8 cellular contexts compared by ENCODE assay signal in the genomic region with DNA sequence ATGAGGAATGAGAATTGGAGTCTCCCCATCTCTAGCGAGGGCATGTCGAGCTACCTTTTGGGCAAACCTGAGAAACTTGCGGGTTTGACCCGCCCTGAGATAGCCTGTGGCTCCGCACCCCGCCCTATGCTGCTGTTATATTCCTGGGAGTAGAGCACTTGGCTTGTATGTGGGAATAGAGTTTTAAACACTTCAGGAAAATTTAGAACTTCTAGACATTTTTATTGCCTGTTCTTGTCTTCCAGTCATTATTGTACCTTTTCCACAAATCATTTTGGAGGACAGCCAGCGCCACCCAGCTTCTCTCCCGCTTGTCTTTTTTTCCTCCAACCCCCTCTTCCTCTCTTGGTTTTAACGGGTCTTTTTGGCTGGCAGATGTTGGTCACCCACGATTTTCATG. TPM values are rescaled to one million over a fixed set of nuclear protein-coding genes. Genes with fewer than 3 reads are reported as not detected.
A peak's percentile ranks its signal among the peaks of the same experiment; 100 is the strongest.
DNase-seq lines count a peak whose midpoint lies in the region; ATAC-seq and TF ChIP-seq lines count a peak whose summit lies in the region.

No MANE protein-coding gene starts in this region.

- TF ChIP-seq CTCF in NB4 (IDR thresholded peaks at IDR 0.05; ENCODE audit: low read depth, low read length), result peak; percentile 4

- peak; percentile 14 for ATAC-seq in GM21529 (IDR thresholded peaks at IDR 0.05; ENCODE audit: unreplicated experiment)
- peak; percentile 48 for ATAC-seq in left ventricle myocardium superior
- peak; percentile 47 for ATAC-seq in sciatic nerve

- DNase-seq in Daoy (ENCODE audit: low read depth), result peak; percentile 25
- DNase-seq in NB4 (ENCODE audit: low read depth), result peak; percentile 57
- DNase-seq in activated naive CD8-positive, alpha-beta T cell treated with anti-CD3 and anti-CD28 coated beads for 36 hours, result peak; percentile 17
- DNase-seq in left ventricle myocardium superior, result peak; percentile 37
- no peak for DNase-seq in sciatic nerve (ENCODE audit: low spot score)
- DNase-seq in 8988T, result no peak
- DNase-seq in NK-92 (lab: John Stamatoyannopoulos, UW; ENCODE audit: unreplicated experiment), result no peak

- H3K4me3 Mint-ChIP-seq in activated naive CD8-positive, alpha-beta T cell treated with anti-CD3 and anti-CD28 coated beads for 36 hours, result peak overlapping the region; percentile 99

- H3K4me1 Mint-ChIP-seq in activated naive CD8-positive, alpha-beta T cell treated with anti-CD3 and anti-CD28 coated beads for 36 hours, result peaks cover 44% of the 10 kb centered on the region

- no peaks in the 10 kb centered on the region for H3K27me3 Mint-ChIP-seq in activated naive CD8-positive, alpha-beta T cell treated with anti-CD3 and anti-CD28 coated beads for 36 hours

- intact Hi-C loops in left ventricle myocardium superior (cut with micrococcal nuclease) (no loop called here), sciatic nerve (cut with DNase I) (no loop called here)

- peak overlapping the region; percentile 98 for H3K4me3 ChIP-seq in NB4 (ENCODE audit: low read depth, low read length)

- TF ChIP-seq POLR2A in NB4 (IDR thresholded peaks at IDR 0.05; ENCODE audit: extremely low read depth, insufficient read length), result no peak

- H3K9me3 Mint-ChIP-seq in activated naive CD8-positive, alpha-beta T cell treated with anti-CD3 and anti-CD28 coated beads for 36 hours, result no peaks in the 10 kb centered on the region

- H3K36me3 Mint-ChIP-seq in activated naive CD8-positive, alpha-beta T cell treated with anti-CD3 and anti-CD28 coated beads for 36 hours, result peaks cover 39% of the 10 kb centered on the region

- H3K27ac Mint-ChIP-seq in activated naive CD8-positive, alpha-beta T cell treated with anti-CD3 and anti-CD28 coated beads for 36 hours, result peak overlapping the region; percentile 97

RNA-seq across cellular contexts. Expression of a gene that starts 0.7 kb away (rescaled TPM):
- 65.1 and 67.3 TPM in 2 replicates for total RNA-seq in Daoy (2014; rRNA removed; shearing (Covaris generic))
- total RNA-seq in activated naive CD8-positive, alpha-beta T cell treated with anti-CD3 and anti-CD28 coated beads for 36 hours, result 10 to 100 TPM; 55.9 to 57.3 TPM
- 62.2 TPM for total RNA-seq in left ventricle myocardium superior
- 35.7 TPM for total RNA-seq in sciatic nerve

Comparison
In these comparisons a context has a peak if more than half of its experiments do, and no peak if none do; other contexts are left out.
1. DNase-seq: peak in Daoy (single experiment), NB4 (single experiment), activated naive CD8-positive, alpha-beta T cell treated with anti-CD3 and anti-CD28 coated beads for 36 hours (single experiment) and left ventricle myocardium superior (single experiment); none in sciatic nerve (single experiment), 8988T (single experiment) and NK-92 (single experiment).
2. Peak in every context shown above with its lines, with median percentiles within 50 percentile points of each other: ATAC-seq.